Comparison of ENCODE assay signal across 1 cellular context in the genomic region with DNA sequence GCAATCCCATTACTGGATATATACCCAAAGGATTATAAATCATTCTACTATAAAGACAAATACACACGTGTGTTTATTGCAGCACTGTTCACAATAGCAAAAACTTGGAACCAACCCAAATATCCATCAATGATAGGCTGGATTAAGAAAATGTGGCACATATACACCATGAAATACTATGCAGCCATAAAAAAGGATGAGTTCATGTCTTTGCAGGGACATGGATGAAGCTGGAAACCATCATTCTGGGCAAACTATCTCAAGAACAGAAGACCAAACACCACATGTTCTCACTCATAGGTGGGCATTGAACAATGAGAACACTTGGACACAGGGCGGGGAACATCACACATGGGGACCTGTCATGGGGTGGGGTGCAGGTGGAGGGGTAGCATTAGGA. TPM values are rescaled to one million over a fixed set of nuclear protein-coding genes. Genes with fewer than 3 reads are reported as not detected.
"Had no signal": no experiment of that assay in that cellular context is flagged by ENCODE, and none has a peak within 500 bp of the region (broad histone marks: within the 10 kb centered on the region; RNA-seq: fewer than 3 reads in every experiment).

No MANE protein-coding gene starts in this region.

RNA-seq across cellular contexts. Expression of gene CSF1, which starts 49.0 kb away (rescaled TPM):
- total RNA-seq: OCI-LY7 had no signal
